ENCODE assay signal across 8 cellular contexts in the genomic region with DNA sequence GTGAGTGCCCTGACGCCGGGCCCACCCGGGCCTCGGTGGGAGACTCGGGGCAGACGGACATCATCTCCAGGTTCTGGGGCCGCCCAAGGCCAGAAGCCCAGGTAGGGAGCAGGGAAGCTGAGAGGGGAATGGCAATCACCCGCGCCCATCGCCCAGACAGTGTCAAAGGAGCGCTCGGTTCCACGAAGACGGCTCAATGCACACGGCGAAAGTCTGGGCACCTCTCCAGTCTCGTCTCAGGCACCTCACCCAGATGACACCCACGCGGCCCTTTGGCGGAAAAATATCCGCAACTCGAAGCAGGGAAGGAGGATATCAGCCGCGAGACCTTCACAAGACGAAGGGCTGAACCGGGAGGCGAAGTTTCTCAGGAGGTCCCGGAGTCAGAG. TPM values are rescaled to one million over a fixed set of nuclear protein-coding genes. Genes with fewer than 3 reads are reported as not detected.
DNase-seq lines count a peak whose midpoint lies in the region; ATAC-seq and TF ChIP-seq lines count a peak whose summit lies in the region.

No MANE protein-coding gene starts in this region.

- H3K4me3 ChIP-seq in A673 (ENCODE audit: low read depth, low read length, poor library complexity, severe bottlenecking) (peak overlapping the region; percentile 51), Karpas-422 (ENCODE audit: low read length) (no peak overlapping the region), body of pancreas (no peak overlapping the region)

- H3K4me1 ChIP-seq in A673 (ENCODE audit: insufficient read depth, low read length, poor library complexity, severe bottlenecking) (peaks cover 16% of the 10 kb centered on the region), Karpas-422 (ENCODE audit: low read length) (peaks cover 14% of the 10 kb centered on the region), body of pancreas (peaks cover 27% of the 10 kb centered on the region)

- H3K4me1 Mint-ChIP-seq in stimulated activated naive CD8-positive, alpha-beta T cell treated with anti-CD3 and anti-CD28 coated beads, Interleukin-15, amount 100 ng/mL, for 72 hours, result peaks cover 14% of the 10 kb centered on the region

- no peaks in the 10 kb centered on the region for H3K79me2 ChIP-seq in Karpas-422 (ENCODE audit: low read length)

- H3K4me3 Mint-ChIP-seq in stimulated activated naive CD8-positive, alpha-beta T cell treated with anti-CD3 and anti-CD28 coated beads, Interleukin-15, amount 100 ng/mL, for 72 hours, result peak overlapping the region; percentile 90 to 91

- H3K36me3 ChIP-seq in A673 (ENCODE audit: insufficient read depth, low read length, poor library complexity, severe bottlenecking), result no peaks in the 10 kb centered on the region
- no peaks in the 10 kb centered on the region for H3K36me3 ChIP-seq in Karpas-422 (ENCODE audit: insufficient read depth, low read length)
- H3K36me3 ChIP-seq in body of pancreas (replicated peaks in 1 of 2; ENCODE audit: insufficient read depth in 1 of 2, low read depth in 2 of 2), result no peaks in the 10 kb centered on the region

- POLR2A ChIA-PET in A673 (lab: Charles Lee; ENCODE audit: low non-redundant PET), result interaction anchor here (0.7 kb wide), 1 partner anchor 214 kb away, joined by 16 read pairs; no protein-coding TSS in a partner anchor
- POLR2A ChIA-PET in GM10248 (lab: Yijun Ruan, JAX), result no interaction called here

- no TSS peak for BruUV-seq in A673 (replicated peaks; lab: Mats Ljungman, UMichigan)

- no peaks in the 10 kb centered on the region for H3K9me3 ChIP-seq in A673 (ENCODE audit: low read depth, low read length, poor library complexity, severe bottlenecking)
- no peaks in the 10 kb centered on the region for H3K9me3 ChIP-seq in Karpas-422 (ENCODE audit: low read length)
- no peaks in the 10 kb centered on the region for H3K9me3 ChIP-seq in body of pancreas

- no peak overlapping the region for H3K9ac ChIP-seq in Karpas-422 (ENCODE audit: low read length)

- CTCF ChIA-PET in A673 (lab: Charles Lee) (no interaction called here), GM10248 (lab: Yijun Ruan, JAX) (interaction anchor here (1.7 kb wide), 1 partner anchor 10 kb away, joined by 5 read pairs; no protein-coding TSS in a partner anchor)

- peaks cover 4% of the 10 kb centered on the region for H3K27me3 ChIP-seq in A673 (replicated peaks; ENCODE audit: insufficient read depth, low read depth, low read length, poor library complexity)
- no peaks in the 10 kb centered on the region for H3K27me3 ChIP-seq in Karpas-422 (ENCODE audit: low read length)
- no peaks in the 10 kb centered on the region for H3K27me3 ChIP-seq in body of pancreas

- H3K27me3 Mint-ChIP-seq in stimulated activated naive CD8-positive, alpha-beta T cell treated with anti-CD3 and anti-CD28 coated beads, Interleukin-15, amount 100 ng/mL, for 72 hours, result peaks cover 99% of the 10 kb centered on the region

- intact Hi-C loops in A673 (cut with micrococcal nuclease; ENCODE audit: unreplicated experiment), result no loop called here
- intact Hi-C loops in body of pancreas (cut with DNase I), result no loop called here

- DNase-seq in A673 (ENCODE audit: low spot score), result no peak
- DNase-seq in Karpas-422, result no peak
- DNase-seq in body of pancreas, result peak in 3 of 4 donors; percentile 24 to 42 (median 28)
- no peak for DNase-seq in left lobe of liver (ENCODE audit: low spot score)
- DNase-seq in stimulated activated naive CD8-positive, alpha-beta T cell treated with anti-CD3 and anti-CD28 coated beads, Interleukin-15, amount 100 ng/mL, for 72 hours, result peak; percentile 14 to 24
- no peak for DNase-seq in mesenteric fat pad (ENCODE audit: low spot score)
- DNase-seq in C1 segment of cervical spinal cord (lab: John Stamatoyannopoulos, UW), result no peak
- no peak for DNase-seq in GM10248 (ENCODE audit: extremely low spot score)

- H2AFZ ChIP-seq in Karpas-422 (ENCODE audit: low read length), result no peak overlapping the region

- H4K20me1 ChIP-seq in Karpas-422 (ENCODE audit: insufficient read depth, low read depth, low read length), result no peaks in the 10 kb centered on the region

- no peaks in the 10 kb centered on the region for H3K9me3 Mint-ChIP-seq in stimulated activated naive CD8-positive, alpha-beta T cell treated with anti-CD3 and anti-CD28 coated beads, Interleukin-15, amount 100 ng/mL, for 72 hours

- peak overlapping the region; percentile 57 for H3K4me2 ChIP-seq in Karpas-422 (ENCODE audit: low read depth, low read length, poor library complexity, severe bottlenecking)

- H3K27ac ChIP-seq in A673 (ENCODE audit: low read depth, low read length, poor library complexity, severe bottlenecking) (no peak overlapping the region), Karpas-422 (ENCODE audit: low read length) (no peak overlapping the region), body of pancreas (no peak overlapping the region)

- TF ChIP-seq POLR2A in body of pancreas (IDR thresholded peaks at IDR 0.05), result no peak

- TF ChIP-seq CTCF in A673 (conservative IDR thresholded peaks at IDR 0.05; ENCODE audit: low read depth, low read length) (no peak), body of pancreas (IDR thresholded peaks at IDR 0.05) (no peak), GM10248 (IDR thresholded peaks at IDR 0.05; ENCODE audit: control extremely low read depth, extremely low read depth, low read depth, missing control alignments) (no peak)

- ATAC-seq in body of pancreas (peak; percentile 13), left lobe of liver (peak; percentile 11)
- peak; percentile 49 for ATAC-seq in stimulated activated naive CD8-positive, alpha-beta T cell treated with anti-CD3 and anti-CD28 coated beads, Interleukin-15, amount 100 ng/mL, for 72 hours

- 3% methylated on average over 24 to 25 of the region's 28 CpGs for WGBS in body of pancreas, 2 donors

- no peak overlapping the region for H3K27ac Mint-ChIP-seq in stimulated activated naive CD8-positive, alpha-beta T cell treated with anti-CD3 and anti-CD28 coated beads, Interleukin-15, amount 100 ng/mL, for 72 hours

- H3K9me2 ChIP-seq in Karpas-422 (replicated peaks; ENCODE audit: insufficient read depth, low read length), result no peaks in the 10 kb centered on the region

RNA-seq across cellular contexts. Expression of a gene that starts 0.9 kb away (rescaled TPM):
- 1.3 and 2.2 TPM in 2 replicates for total RNA-seq in A673 (2021)
- 0.43 and 1.2 TPM in 2 replicates for total RNA-seq in Karpas-422 (2014; rRNA removed; shearing (Covaris generic); ENCODE audit: low replicate concordance)
- total RNA-seq in body of pancreas, result 1 to 10 TPM; 1.3 to 2.3 TPM
- total RNA-seq in left lobe of liver, result 0.13 TPM
- 3.5 TPM for total RNA-seq in mesenteric fat pad

RNA-seq across cellular contexts. Expression of a gene that starts 35.6 kb away (rescaled TPM):
- total RNA-seq in A673 (2021) (not detected in 2 replicates), body of pancreas (not detected), left lobe of liver (0.75 TPM), mesenteric fat pad (not detected)
- total RNA-seq in Karpas-422 (2014; rRNA removed; shearing (Covaris generic); ENCODE audit: low replicate concordance), result 1.0 and 3.4 TPM in 2 replicates

Comparison
In these comparisons a context has a peak if more than half of its experiments do, and no peak if none do; other contexts are left out.
1. DNase-seq: peak in body of pancreas (3 of 4) and stimulated activated naive CD8-positive, alpha-beta T cell treated with anti-CD3 and anti-CD28 coated beads, Interleukin-15, amount 100 ng/mL, for 72 hours (2 of 2); none in A673 (single experiment), Karpas-422 (single experiment), left lobe of liver (single experiment), mesenteric fat pad (single experiment), C1 segment of cervical spinal cord (0 of 14) and GM10248 (single experiment).
2. Peak in every context shown above with its lines, with median percentiles within 50 percentile points of each other: ATAC-seq.